Comparison of ENCODE assay signal across 8 cellular contexts in the genomic region with DNA sequence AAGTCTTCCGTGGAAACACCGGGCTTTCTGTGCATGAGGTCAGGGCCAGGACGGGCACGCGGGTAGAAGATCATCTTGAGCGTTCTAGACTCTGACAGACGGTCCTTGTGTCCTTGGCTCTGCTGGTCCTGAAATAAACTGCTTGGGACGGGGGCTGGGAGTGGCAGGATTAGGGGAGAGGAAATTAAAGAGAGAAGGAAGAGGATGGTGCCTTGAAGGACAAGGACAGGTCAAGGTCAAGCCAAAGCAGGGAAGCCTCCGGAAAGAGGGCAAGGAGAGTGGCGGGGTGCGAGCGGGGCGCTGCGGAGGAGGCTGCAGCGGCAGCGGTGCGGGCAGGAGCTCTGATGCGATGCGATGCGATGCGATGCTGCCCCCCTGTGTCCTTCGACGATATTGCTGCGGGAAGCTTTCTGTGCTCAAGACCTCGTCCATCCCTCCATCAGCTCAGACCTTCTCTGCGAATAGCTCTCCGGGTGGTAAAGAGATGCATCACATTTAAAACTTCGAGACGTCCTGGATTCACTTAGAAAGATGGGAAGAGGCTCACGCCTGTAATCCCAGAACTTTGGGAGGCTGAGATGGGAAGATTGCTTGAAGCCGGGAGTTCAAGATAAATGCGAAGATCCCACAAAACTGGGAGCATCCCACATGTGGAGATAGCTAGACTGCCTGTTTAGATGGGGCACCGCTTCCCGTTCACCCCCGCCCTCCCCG.
A peak's percentile ranks its signal among the peaks of the same experiment; 100 is the strongest.
DNase-seq lines count a peak whose midpoint lies in the region; ATAC-seq, FAIRE-seq and TF ChIP-seq lines count a peak whose summit lies in the region.

No MANE protein-coding gene starts in this region.

- H3K9me2 ChIP-seq in OCI-LY7 (ENCODE audit: insufficient read depth, low read length), result no peaks in the 10 kb centered on the region

- in situ Hi-C loops in ACHN (cut with HindIII; ENCODE audit: low pct_ligation_motif_present, low pct_unique_long_range_greater_than_20kb, low sequenced_read_pairs) (no loop called here), GM13976 (cut with MboI; ENCODE audit: low sequenced_read_pairs, unreplicated experiment) (no loop called here)

- TF ChIP-seq CTCF in GM13976 (IDR thresholded peaks at IDR 0.05; ENCODE audit: borderline replicate concordance, control extremely low read depth, extremely low read depth, insufficient read depth, missing control alignments) (peak; percentile 67), OCI-LY7 (conservative IDR thresholded peaks at IDR 0.05; ENCODE audit: low read length) (peak; percentile 69), brain (conservative IDR thresholded peaks at IDR 0.05) (peak; percentile 84 to 89), keratinocyte (optimal IDR thresholded peaks at IDR 0.05 in 1 of 3, IDR thresholded peaks at IDR 0.05 in 1 of 3, conservative IDR thresholded peaks at IDR 0.05 in 1 of 3; ENCODE audit: extremely low read depth in 1 of 3, insufficient read depth in 2 of 3, low read length in 3 of 3) (peak; percentile 73 to 98 (median 94))

- no peaks in the 10 kb centered on the region for H3K4me1 ChIP-seq in OCI-LY7 (ENCODE audit: insufficient read depth, low read length, poor library complexity, severe bottlenecking)
- H3K4me1 ChIP-seq in keratinocyte (ENCODE audit: control insufficient read depth, extremely low read depth, insufficient read depth, low read length), result peaks cover 16% of the 10 kb centered on the region

- no peak overlapping the region for H3K27ac Mint-ChIP-seq in brain

- H4K20me1 ChIP-seq in OCI-LY7 (ENCODE audit: insufficient read depth, low read length) (no peaks in the 10 kb centered on the region), keratinocyte (ENCODE audit: control insufficient read depth, extremely low read depth, insufficient read depth, low read length) (no peaks in the 10 kb centered on the region)

- dilution Hi-C loops in keratinocyte (cut with MboI; ENCODE audit: extremely low pct_ligation_motif_present, low sequenced_read_pairs), result no loop called here

- no peak overlapping the region for H3K4me3 ChIP-seq in OCI-LY7 (ENCODE audit: low read depth, low read length, poor library complexity, severe bottlenecking)
- H3K4me3 ChIP-seq in keratinocyte (ENCODE audit: control insufficient read depth in 2 of 3, extremely low read depth in 1 of 3, insufficient read depth in 2 of 3, low read depth in 1 of 3, low read length in 3 of 3), result no peak overlapping the region

- H3K4me3 Mint-ChIP-seq in brain, result no peak overlapping the region

- POLR2A ChIA-PET in OCI-LY7 (lab: Charles Lee), result no interaction called here

- H2AFZ ChIP-seq in OCI-LY7 (ENCODE audit: low read length) (no peak overlapping the region), keratinocyte (ENCODE audit: control insufficient read depth, low read length) (no peak overlapping the region)

- peaks cover 15% of the 10 kb centered on the region for H3K4me1 Mint-ChIP-seq in brain

- peak; percentile 76 for FAIRE-seq in keratinocyte (lab: Jason Lieb, UNC)

- no peaks in the 10 kb centered on the region for H3K36me3 Mint-ChIP-seq in brain

- peak; percentile 57 for ATAC-seq in HG03565 (IDR thresholded peaks at IDR 0.05; ENCODE audit: unreplicated experiment)

- peaks cover 8% of the 10 kb centered on the region for H3K27me3 ChIP-seq in keratinocyte (ENCODE audit: control insufficient read depth, extremely low read depth, insufficient read depth, low read length)

- H3K27ac ChIP-seq in OCI-LY7 (ENCODE audit: low read depth, low read length, poor library complexity, severe bottlenecking) (no peak overlapping the region), keratinocyte (ENCODE audit: control insufficient read depth, insufficient read depth, low read length) (no peak overlapping the region)

- intact Hi-C loops in OCI-LY7 (cut with micrococcal nuclease; ENCODE audit: unreplicated experiment), result loop anchor here (5.0 kb wide), 1 partner anchor 1047 kb away; no protein-coding TSS in a partner anchor

- no peaks in the 10 kb centered on the region for H3K9me1 ChIP-seq in keratinocyte (ENCODE audit: control insufficient read depth, extremely low read depth, insufficient read depth, low read length)

- H3K27me3 Mint-ChIP-seq in brain, result peaks cover 8% of the 10 kb centered on the region

- H3K9ac ChIP-seq in keratinocyte (ENCODE audit: control insufficient read depth, extremely low read depth, insufficient read depth, low read length), result no peak overlapping the region

- H3K36me3 ChIP-seq in OCI-LY7 (ENCODE audit: insufficient read depth, low read length), result no peaks in the 10 kb centered on the region
- no peaks in the 10 kb centered on the region for H3K36me3 ChIP-seq in keratinocyte (ENCODE audit: control insufficient read depth in 2 of 2, extremely low read depth in 1 of 2, insufficient read depth in 2 of 2, low read length in 2 of 2)

- DNase-seq in ACHN (peak; percentile 65), GM13976 (ENCODE audit: low spot score) (peak; percentile 78), OCI-LY7 (ENCODE audit: low spot score) (peak; percentile 29), keratinocyte (ENCODE audit: low read depth, low spot score) (no peak), cortex of kidney (lab: John Stamatoyannopoulos, UW) (no peak)
- DNase-seq in stimulated activated CD4-positive, alpha-beta T cell treated with anti-CD3 and anti-CD28 coated beads, TNF-alpha, amount 100 ng/mL, for 24 hours (ENCODE audit: low read depth in 3 of 3), result peak in 2 of 3 experiments; percentile 15 to 57

- no TSS peak for BruUV-seq in OCI-LY7 (replicated peaks; lab: Mats Ljungman, UMichigan)

- H3K79me2 ChIP-seq in OCI-LY7 (ENCODE audit: insufficient read depth, low read depth, low read length) (no peaks in the 10 kb centered on the region), keratinocyte (ENCODE audit: control insufficient read depth, insufficient read depth, low read length) (no peaks in the 10 kb centered on the region)

- CTCF ChIA-PET in OCI-LY7 (lab: Charles Lee; ENCODE audit: unreplicated experiment), result interaction anchor here (0.6 kb wide), 1 partner anchor 1785 kb away, joined by 5 read pairs; no protein-coding TSS in a partner anchor

- no peaks in the 10 kb centered on the region for H3K9me3 ChIP-seq in OCI-LY7 (ENCODE audit: low read length)
- no peaks in the 10 kb centered on the region for H3K9me3 ChIP-seq in keratinocyte (ENCODE audit: control insufficient read depth, low read depth, low read length)

- H3K9me3 Mint-ChIP-seq in brain, result peaks cover 0 to 37% (median 0%) of the 10 kb centered on the region in 5 experiments

- no peak overlapping the region for H3K4me2 ChIP-seq in OCI-LY7 (ENCODE audit: low read length)
- no peak overlapping the region for H3K4me2 ChIP-seq in keratinocyte (ENCODE audit: control insufficient read depth, extremely low read depth, insufficient read depth, low read depth, low read length)

Comparison
In these comparisons a context has a peak if more than half of its experiments do, and no peak if none do; other contexts are left out.
1. DNase-seq: peak in ACHN (single experiment), GM13976 (single experiment), OCI-LY7 (single experiment) and stimulated activated CD4-positive, alpha-beta T cell treated with anti-CD3 and anti-CD28 coated beads, TNF-alpha, amount 100 ng/mL, for 24 hours (2 of 3); none in keratinocyte (single experiment) and cortex of kidney (single experiment).
2. Peak in every context shown above with its lines, with median percentiles within 50 percentile points of each other: CTCF ChIP-seq.